8 cellular contexts compared by ENCODE assay signal in genomic region chr2:162317910-162318279, GRCh38. TPM values are rescaled to one million over a fixed set of nuclear protein-coding genes. Genes with fewer than 3 reads are reported as not detected.
A peak's percentile ranks its signal among the peaks of the same experiment; 100 is the strongest.
DNase-seq lines count a peak whose midpoint lies in the region; ATAC-seq, FAIRE-seq and TF ChIP-seq lines count a peak whose summit lies in the region.

No MANE protein-coding gene starts in this region.

- no peaks in the 10 kb centered on the region for H3K9me3 ChIP-seq in CD4-positive, alpha-beta T cell (ENCODE audit: control insufficient read depth, low read length)
- no peaks in the 10 kb centered on the region for H3K9me3 ChIP-seq in endodermal cell (ENCODE audit: control insufficient read depth, low read length)

- no peaks in the 10 kb centered on the region for H3K4me1 ChIP-seq in endodermal cell (ENCODE audit: control insufficient read depth, insufficient read depth, low read length)

- H3K27me3 Mint-ChIP-seq in CD4-positive, alpha-beta T cell = no peaks in the 10 kb centered on the region
- no peaks in the 10 kb centered on the region for H3K27me3 Mint-ChIP-seq in activated CD4-positive, alpha-beta T cell treated with anti-CD3 and anti-CD28 coated beads, Interleukin-2, amount 10 ng/mL, durations not matched to agents 24 days and 14 days
- peaks cover 19% of the 10 kb centered on the region for H3K27me3 Mint-ChIP-seq in endodermal cell (ENCODE audit: insufficient read depth)

- intact Hi-C loops in CD4-positive, alpha-beta T cell (cut with DNase I, micrococcal nuclease) = loop anchor here (1.0 to 5.0 kb wide), 4 partner anchors 17 to 1006 kb away; partner anchors contain the start of gene GCA (in 1 of the 2)
- intact Hi-C loops in activated CD4-positive, alpha-beta T cell treated with anti-CD3 and anti-CD28 coated beads, Interleukin-2, amount 10 ng/mL, durations not matched to agents 24 days and 14 days (cut with micrococcal nuclease) = loop anchor here (1.0 to 5.0 kb wide), 6 partner anchors 9 to 1009 kb away; partner anchors contain the start of genes DPP4 and PSMD14

- peak overlapping the region; percentile 91 for H3K27ac ChIP-seq in CD4-positive, alpha-beta T cell (ENCODE audit: low read depth, low read length)
- peak overlapping the region; percentile 99 for H3K27ac ChIP-seq in HL-60 (replicated peaks)
- H3K27ac ChIP-seq in endodermal cell (ENCODE audit: low read depth, low read length) = no peak overlapping the region

- no peak overlapping the region for H3K9ac ChIP-seq in endodermal cell (ENCODE audit: extremely low read depth, low read length, poor library complexity, severe bottlenecking)

- FAIRE-seq in urothelium cell line (lab: Jason Lieb, UNC) = no peak

- ATAC-seq in CD4-positive, alpha-beta T cell (ENCODE audit: poor library complexity) = peak; percentile 4
- peak; percentile 1 for ATAC-seq in GM19463 (IDR thresholded peaks at IDR 0.05; ENCODE audit: unreplicated experiment)

- no peak for TF ChIP-seq CTCF in CD4-positive, alpha-beta T cell (IDR thresholded peaks at IDR 0.05)
- no peak for TF ChIP-seq CTCF in HL-60 (IDR thresholded peaks at IDR 0.05; ENCODE audit: insufficient read depth, low read length)
- TF ChIP-seq CTCF in endodermal cell (conservative IDR thresholded peaks at IDR 0.05) = no peak

- peak overlapping the region; percentile 98 for H3K4me3 Mint-ChIP-seq in CD4-positive, alpha-beta T cell
- peak overlapping the region; percentile 87 for H3K4me3 Mint-ChIP-seq in activated CD4-positive, alpha-beta T cell treated with anti-CD3 and anti-CD28 coated beads, Interleukin-2, amount 10 ng/mL, durations not matched to agents 24 days and 14 days
- peak overlapping the region; percentile 71 for H3K4me3 Mint-ChIP-seq in endodermal cell

- H3K9me3 Mint-ChIP-seq in CD4-positive, alpha-beta T cell = no peaks in the 10 kb centered on the region
- peaks cover 3% of the 10 kb centered on the region for H3K9me3 Mint-ChIP-seq in activated CD4-positive, alpha-beta T cell treated with anti-CD3 and anti-CD28 coated beads, Interleukin-2, amount 10 ng/mL, durations not matched to agents 24 days and 14 days
- H3K9me3 Mint-ChIP-seq in endodermal cell = no peaks in the 10 kb centered on the region

- H3K36me3 Mint-ChIP-seq in CD4-positive, alpha-beta T cell (ENCODE audit: low read depth) = peaks cover 20% of the 10 kb centered on the region
- H3K36me3 Mint-ChIP-seq in activated CD4-positive, alpha-beta T cell treated with anti-CD3 and anti-CD28 coated beads, Interleukin-2, amount 10 ng/mL, durations not matched to agents 24 days and 14 days (ENCODE audit: low read depth) = peaks cover 17% of the 10 kb centered on the region
- no peaks in the 10 kb centered on the region for H3K36me3 Mint-ChIP-seq in endodermal cell (ENCODE audit: low read depth)

- 78 to 81% methylated on average over 9 to 13 of the region's 13 CpGs for WGBS in endodermal cell (ENCODE audit: insufficient coverage in 1 of 2, insufficient read length in 1 of 2), 2 experiments

- H3K27ac Mint-ChIP-seq in CD4-positive, alpha-beta T cell = peak overlapping the region; percentile 99
- H3K27ac Mint-ChIP-seq in activated CD4-positive, alpha-beta T cell treated with anti-CD3 and anti-CD28 coated beads, Interleukin-2, amount 10 ng/mL, durations not matched to agents 24 days and 14 days = peak overlapping the region; percentile 93
- H3K27ac Mint-ChIP-seq in endodermal cell = no peak overlapping the region

- H3K4me1 Mint-ChIP-seq in CD4-positive, alpha-beta T cell (ENCODE audit: low read depth) = peaks cover 78% of the 10 kb centered on the region
- H3K4me1 Mint-ChIP-seq in activated CD4-positive, alpha-beta T cell treated with anti-CD3 and anti-CD28 coated beads, Interleukin-2, amount 10 ng/mL, durations not matched to agents 24 days and 14 days = peaks cover 55% of the 10 kb centered on the region
- H3K4me1 Mint-ChIP-seq in endodermal cell = peaks cover 4% of the 10 kb centered on the region

- POLR2A ChIA-PET in CD4-positive, alpha-beta T cell (lab: Charles Lee) = interaction anchor here (0.8 to 2.8 kb wide), 12 partner anchors 9 to 364 kb away, joined by 3 to 30 read pairs (median 6); partner anchors contain the start of gene GCA

- H3K4me3 ChIP-seq in HL-60 (replicated peaks; ENCODE audit: insufficient read depth, low read length) = peak overlapping the region; percentile 73
- H3K4me3 ChIP-seq in endodermal cell (ENCODE audit: low read length) = peak overlapping the region; percentile 81

- H3K36me3 ChIP-seq in endodermal cell (ENCODE audit: control insufficient read depth, insufficient read depth, low read length) = no peaks in the 10 kb centered on the region

- peak in 5 of 10 experiments; percentile 6 to 42 (median 17) for DNase-seq in CD4-positive, alpha-beta T cell
- peak in 1 of 2 experiments; percentile 38 for DNase-seq in HL-60 (ENCODE audit: low read depth in 1 of 2, low spot score in 1 of 2)
- peak; percentile 80 for DNase-seq in activated CD4-positive, alpha-beta T cell treated with anti-CD3 and anti-CD28 coated beads, Interleukin-2, amount 10 ng/mL, durations not matched to agents 24 days and 14 days
- peak; percentile 84 for DNase-seq in endodermal cell
- DNase-seq in myocyte (ENCODE audit: low read depth) = peak; percentile 36
- DNase-seq in urothelium cell line (ENCODE audit: low spot score) = peak; percentile 22
- no peak for DNase-seq in NCI-H1930 (lab: John Stamatoyannopoulos, UW)

- CTCF ChIA-PET in CD4-positive, alpha-beta T cell (lab: Charles Lee) = interaction anchor here (1.1 to 5.0 kb wide), 5 partner anchors 16 to 164 kb away, joined by 3 to 23 read pairs (median 6); partner anchors contain the start of gene GCA

- no peaks in the 10 kb centered on the region for H3K27me3 ChIP-seq in CD4-positive, alpha-beta T cell (ENCODE audit: control insufficient read depth, insufficient read depth, low read length)
- H3K27me3 ChIP-seq in HL-60 (ENCODE audit: insufficient read depth, poor library complexity, severe bottlenecking) (no peaks in the 10 kb centered on the region), endodermal cell (ENCODE audit: control insufficient read depth, insufficient read depth, low read length, poor library complexity, severe bottlenecking) (peaks cover 29% of the 10 kb centered on the region)

RNA-seq across cellular contexts. Expression of gene IFIH1, which starts 0.6 kb away (rescaled TPM):
- total RNA-seq in CD4-positive, alpha-beta T cell = 10 to 100 TPM; 31.1 to 32.1 TPM
- 22.5 and 26.3 TPM in 2 replicates for total RNA-seq in activated CD4-positive, alpha-beta T cell treated with anti-CD3 and anti-CD28 coated beads, Interleukin-2, amount 10 ng/mL, durations not matched to agents 24 days and 14 days
- under 1 TPM; 0.13 to 0.15 TPM for total RNA-seq in endodermal cell
- 0.21 TPM for polyA plus RNA-seq in endodermal cell (2013, experiment 1 of 2)
- polyA plus RNA-seq in endodermal cell (2013, experiment 2 of 2) = 0.08 TPM
- total RNA-seq in myocyte = 4.5 and 5.1 TPM in 2 replicates
- polyA plus RNA-seq in myocyte (2012) = 1.7 TPM

RNA-seq across cellular contexts. Expression of gene GCA, which starts 26.0 kb away (rescaled TPM):
- total RNA-seq in CD4-positive, alpha-beta T cell = 1 to 10 TPM; 3.9 to 5.0 TPM
- total RNA-seq in activated CD4-positive, alpha-beta T cell treated with anti-CD3 and anti-CD28 coated beads, Interleukin-2, amount 10 ng/mL, durations not matched to agents 24 days and 14 days = 13.6 and 16.2 TPM in 2 replicates
- total RNA-seq in endodermal cell (10 to 100 TPM; 27.5 to 53.0 TPM), myocyte (1.3 and 2.0 TPM in 2 replicates)
- polyA plus RNA-seq in endodermal cell (2013, experiment 1 of 2) = 28.7 TPM
- 27.2 TPM for polyA plus RNA-seq in endodermal cell (2013, experiment 2 of 2)
- polyA plus RNA-seq in myocyte (2012) = 0.62 TPM

Comparison
In these comparisons a context has a peak if more than half of its experiments do, and no peak if none do; other contexts are left out.
1. DNase-seq: peak in activated CD4-positive, alpha-beta T cell treated with anti-CD3 and anti-CD28 coated beads, Interleukin-2, amount 10 ng/mL, durations not matched to agents 24 days and 14 days (single experiment), endodermal cell (single experiment), myocyte (single experiment) and urothelium cell line (single experiment); none in NCI-H1930 (0 of 2).
2. Peak in every context shown above with its lines, with median percentiles within 50 percentile points of each other: H3K4me3 Mint-ChIP-seq.